Comparison of ENCODE assay signal across 9 cellular contexts in genomic region chr3:100042577-100042981, GRCh38.
DNase-seq lines count a peak whose midpoint lies in the region; ATAC-seq and TF ChIP-seq lines count a peak whose summit lies in the region.
"Had no signal": no experiment of that assay in that cellular context is flagged by ENCODE, and none has a peak within 500 bp of the region (broad histone marks: within the 10 kb centered on the region; RNA-seq: fewer than 3 reads in every experiment).

No MANE protein-coding gene starts in this region.

- H3K36me3 ChIP-seq in breast epithelium (no peaks in the 10 kb centered on the region), lower lobe of right lung (no peaks in the 10 kb centered on the region)

- ATAC-seq in lower lobe of right lung (no peak), HG03520 (IDR thresholded peaks at IDR 0.05; ENCODE audit: unreplicated experiment) (no peak), omental fat pad (ENCODE audit: low FRiP score) (no peak)

- intact Hi-C loops in breast epithelium (cut with DNase I; ENCODE audit: low total_unique reads) (no loop called here), lower lobe of right lung (cut with DNase I) (no loop called here)

- DNase-seq in HT-29 (ENCODE audit: low spot score) (peak; percentile 85), breast epithelium (ENCODE audit: low spot score in 2 of 2) (no peak), lower lobe of right lung (no peak), omental fat pad (ENCODE audit: low spot score) (no peak)
- no peak for DNase-seq in activated naive CD4-positive, alpha-beta T cell (lab: John Stamatoyannopoulos, UW)
- no peak for DNase-seq in stimulated activated CD4-positive, alpha-beta T cell treated with anti-CD3 and anti-CD28 coated beads, Interleukin-1b, Interleukin-23, amount 100 ng/mL, for 48 hours
- DNase-seq: dorsolateral prefrontal cortex had no signal

- no peak for TF ChIP-seq CTCF in breast epithelium (IDR thresholded peaks at IDR 0.05)
- TF ChIP-seq CTCF in lower lobe of right lung (IDR thresholded peaks at IDR 0.05) = no peak
- no peak for TF ChIP-seq CTCF in omental fat pad (IDR thresholded peaks at IDR 0.05)

- peak overlapping the region; percentile 76 to 81 for H3K27ac ChIP-seq in breast epithelium
- H3K27ac ChIP-seq in lower lobe of right lung = peak overlapping the region; percentile 82
- peak overlapping the region; percentile 5 for H3K27ac ChIP-seq in temporal lobe (ENCODE audit: low read depth, low read length)

- H3K4me3 ChIP-seq in breast epithelium (no peak overlapping the region), lower lobe of right lung (no peak overlapping the region)
- H3K4me3 ChIP-seq: dorsolateral prefrontal cortex had no signal

- H3K4me1 ChIP-seq in breast epithelium = peaks cover 0 to 7% of the 10 kb centered on the region in 2 donors
- peaks cover 48% of the 10 kb centered on the region for H3K4me1 ChIP-seq in lower lobe of right lung

- no peak for TF ChIP-seq POLR2A in breast epithelium (IDR thresholded peaks at IDR 0.05)

- H3K27me3 ChIP-seq in breast epithelium (no peaks in the 10 kb centered on the region), lower lobe of right lung (ENCODE audit: low read depth) (no peaks in the 10 kb centered on the region)
- H3K27me3 ChIP-seq: dorsolateral prefrontal cortex had no signal

- H3K9me3 ChIP-seq in breast epithelium (no peaks in the 10 kb centered on the region), lower lobe of right lung (no peaks in the 10 kb centered on the region)

Comparison
In these comparisons a context has a peak if more than half of its experiments do, and no peak if none do; other contexts are left out.
1. H3K27ac ChIP-seq: peak in every context shown above with its lines; median percentile 82 in lower lobe of right lung; 78 in breast epithelium; 5 in temporal lobe.